In the genomic region with DNA sequence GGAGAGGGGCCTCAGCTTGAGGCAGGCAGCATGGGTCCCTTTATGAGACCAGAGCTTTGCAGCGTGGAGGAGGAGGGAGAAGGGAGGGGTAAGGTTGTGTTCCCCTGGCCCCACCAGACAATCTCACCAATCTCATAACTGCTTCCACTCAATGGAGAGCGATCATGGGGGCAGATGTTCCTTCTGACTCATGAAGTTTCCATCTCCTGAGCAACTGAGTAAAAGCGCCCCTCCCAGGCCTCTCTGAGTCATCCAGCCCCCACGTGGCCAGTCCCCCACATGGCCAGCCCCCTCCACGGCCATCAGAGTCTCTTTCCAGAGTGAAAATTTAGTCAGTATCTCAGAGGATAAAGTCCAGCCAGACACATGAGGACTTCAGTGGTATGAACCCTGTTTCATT, we compare ENCODE assay signal across 1 cellular context.
TF ChIP-seq lines count a peak whose summit lies in the region.

No MANE protein-coding gene starts in this region.

TF ChIP-seq in GM23338, 12 proteins besides CTCF, POLR2A, EP300 and RAD21 (continued from another document):
- TF ChIP-seq, protein P1, sequence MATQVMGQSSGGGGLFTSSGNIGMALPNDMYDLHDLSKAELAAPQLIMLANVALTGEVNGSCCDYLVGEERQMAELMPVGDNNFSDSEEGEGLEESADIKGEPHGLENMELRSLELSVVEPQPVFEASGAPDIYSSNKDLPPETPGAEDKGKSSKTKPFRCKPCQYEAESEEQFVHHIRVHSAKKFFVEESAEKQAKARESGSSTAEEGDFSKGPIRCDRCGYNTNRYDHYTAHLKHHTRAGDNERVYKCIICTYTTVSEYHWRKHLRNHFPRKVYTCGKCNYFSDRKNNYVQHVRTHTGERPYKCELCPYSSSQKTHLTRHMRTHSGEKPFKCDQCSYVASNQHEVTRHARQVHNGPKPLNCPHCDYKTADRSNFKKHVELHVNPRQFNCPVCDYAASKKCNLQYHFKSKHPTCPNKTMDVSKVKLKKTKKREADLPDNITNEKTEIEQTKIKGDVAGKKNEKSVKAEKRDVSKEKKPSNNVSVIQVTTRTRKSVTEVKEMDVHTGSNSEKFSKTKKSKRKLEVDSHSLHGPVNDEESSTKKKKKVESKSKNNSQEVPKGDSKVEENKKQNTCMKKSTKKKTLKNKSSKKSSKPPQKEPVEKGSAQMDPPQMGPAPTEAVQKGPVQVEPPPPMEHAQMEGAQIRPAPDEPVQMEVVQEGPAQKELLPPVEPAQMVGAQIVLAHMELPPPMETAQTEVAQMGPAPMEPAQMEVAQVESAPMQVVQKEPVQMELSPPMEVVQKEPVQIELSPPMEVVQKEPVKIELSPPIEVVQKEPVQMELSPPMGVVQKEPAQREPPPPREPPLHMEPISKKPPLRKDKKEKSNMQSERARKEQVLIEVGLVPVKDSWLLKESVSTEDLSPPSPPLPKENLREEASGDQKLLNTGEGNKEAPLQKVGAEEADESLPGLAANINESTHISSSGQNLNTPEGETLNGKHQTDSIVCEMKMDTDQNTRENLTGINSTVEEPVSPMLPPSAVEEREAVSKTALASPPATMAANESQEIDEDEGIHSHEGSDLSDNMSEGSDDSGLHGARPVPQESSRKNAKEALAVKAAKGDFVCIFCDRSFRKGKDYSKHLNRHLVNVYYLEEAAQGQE (IDR thresholded peaks at IDR 0.05; ENCODE audit: unreplicated experiment), result no peak
- TF ChIP-seq EZH2phosphoT487 (IDR thresholded peaks at IDR 0.05; ENCODE audit: unreplicated experiment), result no peak
- TF ChIP-seq JUNB (IDR thresholded peaks at IDR 0.05; ENCODE audit: unreplicated experiment), result no peak
